Comparison of ENCODE assay signal across 8 cellular contexts in the genomic region with DNA sequence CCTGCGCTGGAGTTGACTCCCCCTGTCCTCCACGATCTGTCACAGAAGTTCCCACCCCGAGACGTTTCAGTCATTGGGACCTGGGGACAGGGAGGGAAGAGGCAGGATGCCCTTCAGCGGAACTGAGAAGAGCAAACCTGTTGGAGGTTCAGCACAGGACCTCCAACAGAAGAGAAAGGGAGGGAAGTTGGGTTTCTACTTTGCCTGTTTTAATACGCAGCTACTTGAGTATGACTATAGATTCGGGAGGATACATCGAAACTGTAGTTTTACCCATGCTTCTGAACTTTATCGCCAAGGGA. TPM values are rescaled to one million over a fixed set of nuclear protein-coding genes. Genes with fewer than 3 reads are reported as not detected.
DNase-seq lines count a peak whose midpoint lies in the region; ATAC-seq and TF ChIP-seq lines count a peak whose summit lies in the region.

No MANE protein-coding gene starts in this region.

- peaks cover 18% of the 10 kb centered on the region for H3K36me3 Mint-ChIP-seq in T-helper 1 cell treated with Interleukin-12 subunit alpha and Interleukin-12 subunit beta and Interleukin-4 antibody, amounts not matched to agents 30 μg/mL and 1 μg/mL, for 36 hours (ENCODE audit: low read depth)

- H4K20me1 ChIP-seq in OCI-LY3 (ENCODE audit: insufficient read depth, low read length): no peaks in the 10 kb centered on the region

- H3K79me2 ChIP-seq in OCI-LY3 (ENCODE audit: low read length) (no peaks in the 10 kb centered on the region), parathyroid adenoma (peaks cover 39% of the 10 kb centered on the region)

- no peaks in the 10 kb centered on the region for H3K9me3 ChIP-seq in OCI-LY3 (ENCODE audit: insufficient read depth, low read length)
- no peaks in the 10 kb centered on the region for H3K9me3 ChIP-seq in parathyroid adenoma (ENCODE audit: control insufficient read depth, low read length)

- peak overlapping the region; percentile 95 for H2AFZ ChIP-seq in OCI-LY3 (ENCODE audit: low read depth, low read length)
- H2AFZ ChIP-seq in parathyroid adenoma: peak overlapping the region; percentile 93

- H3K9me3 Mint-ChIP-seq in T-helper 1 cell treated with Interleukin-12 subunit alpha and Interleukin-12 subunit beta and Interleukin-4 antibody, amounts not matched to agents 30 μg/mL and 1 μg/mL, for 36 hours: no peaks in the 10 kb centered on the region

- peak overlapping the region; percentile 84 for H3K4me3 Mint-ChIP-seq in T-helper 1 cell treated with Interleukin-12 subunit alpha and Interleukin-12 subunit beta and Interleukin-4 antibody, amounts not matched to agents 30 μg/mL and 1 μg/mL, for 36 hours

- TF ChIP-seq CTCF in OCI-LY3 (IDR thresholded peaks at IDR 0.05; ENCODE audit: low read depth, low read length) (no peak), epithelial cell of proximal tubule (conservative IDR thresholded peaks at IDR 0.05; ENCODE audit: low read depth, low read length) (no peak), parathyroid adenoma (IDR thresholded peaks at IDR 0.05) (no peak)

- H3K27me3 ChIP-seq in OCI-LY3 (ENCODE audit: low read depth, low read length) (peaks cover 23% of the 10 kb centered on the region), parathyroid adenoma (ENCODE audit: control insufficient read depth, insufficient read depth, low read length) (no peaks in the 10 kb centered on the region)

- H3K4me3 ChIP-seq in OCI-LY3 (ENCODE audit: low read length): peak overlapping the region; percentile 85
- peak overlapping the region; percentile 68 for H3K4me3 ChIP-seq in epithelial cell of proximal tubule (ENCODE audit: low read depth, low read length)
- peak overlapping the region; percentile 88 for H3K4me3 ChIP-seq in parathyroid adenoma (ENCODE audit: low read depth, low read length)

- peaks cover 7% of the 10 kb centered on the region for H3K27me3 Mint-ChIP-seq in T-helper 1 cell treated with Interleukin-12 subunit alpha and Interleukin-12 subunit beta and Interleukin-4 antibody, amounts not matched to agents 30 μg/mL and 1 μg/mL, for 36 hours (ENCODE audit: low read depth)

- H3K27ac Mint-ChIP-seq in T-helper 1 cell treated with Interleukin-12 subunit alpha and Interleukin-12 subunit beta and Interleukin-4 antibody, amounts not matched to agents 30 μg/mL and 1 μg/mL, for 36 hours: peak overlapping the region; percentile 89

- peak overlapping the region; percentile 65 for H3K9ac ChIP-seq in OCI-LY3 (ENCODE audit: low read length)
- peak overlapping the region; percentile 20 for H3K9ac ChIP-seq in parathyroid adenoma

- peaks cover 5% of the 10 kb centered on the region; the same call in 1 of the 2 replicates for H3K4me1 ChIP-seq in OCI-LY3 (ENCODE audit: low read length)
- peaks cover 16% of the 10 kb centered on the region for H3K4me1 ChIP-seq in parathyroid adenoma

- DNase-seq in T-helper 1 cell (no peak), epithelial cell of proximal tubule (ENCODE audit: low read depth) (no peak), NCI-H128 (lab: John Stamatoyannopoulos, UW; ENCODE audit: unreplicated experiment) (no peak)

- H3K4me2 ChIP-seq in OCI-LY3 (ENCODE audit: low read length): peak overlapping the region; percentile 95
- H3K4me2 ChIP-seq in parathyroid adenoma (ENCODE audit: low read length): peak overlapping the region; percentile 98

- H3K4me1 Mint-ChIP-seq in T-helper 1 cell treated with Interleukin-12 subunit alpha and Interleukin-12 subunit beta and Interleukin-4 antibody, amounts not matched to agents 30 μg/mL and 1 μg/mL, for 36 hours (ENCODE audit: low read depth): peaks cover 29% of the 10 kb centered on the region

- ATAC-seq in HG03571 (IDR thresholded peaks at IDR 0.05; ENCODE audit: unreplicated experiment) (no peak), GM18861 (IDR thresholded peaks at IDR 0.05; ENCODE audit: unreplicated experiment) (no peak)

- no peak overlapping the region for H3K27ac ChIP-seq in OCI-LY3 (ENCODE audit: low read length)
- H3K27ac ChIP-seq in parathyroid adenoma: peak overlapping the region; percentile 100

- H3K36me3 ChIP-seq in OCI-LY3 (replicated peaks; ENCODE audit: low read depth, low read length) (no peaks in the 10 kb centered on the region), parathyroid adenoma (ENCODE audit: control insufficient read depth, insufficient read depth, low read length) (no peaks in the 10 kb centered on the region)

RNA-seq across cellular contexts. Expression of gene DUSP6, which starts 2.3 kb away (rescaled TPM):
- 41.1 and 48.8 TPM in 2 replicates for total RNA-seq in epithelial cell of proximal tubule
